Comparison of ENCODE assay signal across 11 cellular contexts in genomic region chr1:202623075-202623474, GRCh38.
A peak's percentile ranks its signal among the peaks of the same experiment; 100 is the strongest.
DNase-seq lines count a peak whose midpoint lies in the region; ATAC-seq and TF ChIP-seq lines count a peak whose summit lies in the region.
"Had no signal": no experiment of that assay in that cellular context is flagged by ENCODE, and none has a peak within 500 bp of the region (broad histone marks: within the 10 kb centered on the region; RNA-seq: fewer than 3 reads in every experiment).

No MANE protein-coding gene starts in this region.

- no peak overlapping the region for H3K4me3 ChIP-seq in BLaER1 treated with 17β-estradiol and CSF1 and Interleukin-3, amounts not matched to agents 10 nM and 100 nM
- no peak overlapping the region for H3K4me3 ChIP-seq in fibroblast of mammary gland (ENCODE audit: control insufficient read depth, low read depth, low read length)
- no peak overlapping the region for H3K4me3 ChIP-seq in neuronal stem cell (ENCODE audit: low read length in 2 of 2)

- peak overlapping the region; percentile 30 for H2BK12ac ChIP-seq in neuronal stem cell (ENCODE audit: low read length)

- peak overlapping the region; percentile 97 for H2AK5ac ChIP-seq in neuronal stem cell (ENCODE audit: low read depth, low read length)

- H2AFZ ChIP-seq in neuronal stem cell (ENCODE audit: low read length) = no peak overlapping the region

- H2BK120ac ChIP-seq in neuronal stem cell (ENCODE audit: low read depth, low read length) = peak overlapping the region; percentile 94

- H3K14ac ChIP-seq in neuronal stem cell (ENCODE audit: low read length) = no peak overlapping the region

- no peak for ATAC-seq in HG03354 (IDR thresholded peaks at IDR 0.05; ENCODE audit: poor library complexity, severe bottlenecking, unreplicated experiment)
- ATAC-seq: activated T-helper 17 cell treated with anti-CD3 and anti-CD28 coated beads, Interleukin-2, amount 50 U/mL, for 72 hours; natural killer cell treated with Interleukin-12 subunit alpha and Interleukin-12 subunit beta and Interleukin-15 and Interleukin-18, amount 100 ng/mL, for 72 hours had no signal

- no peak overlapping the region for H4K91ac ChIP-seq in neuronal stem cell (ENCODE audit: low read depth, low read length, poor library complexity)

- no CpG with 5 or more reads among the region's 7 CpGs for WGBS in neuronal stem cell (ENCODE audit: extremely low coverage in 2 of 2, insufficient read length in 2 of 2, insufficient replicate concordance in 1 of 2), 2 donors

- peak; percentile 43 for DNase-seq in NCI-H82 treated with DMSO at 0.1 percent for 48 hours (lab: John Stamatoyannopoulos, UW; ENCODE audit: unreplicated experiment)
- DNase-seq in fibroblast of mammary gland (ENCODE audit: low read depth) = peak; percentile 58
- DNase-seq in neuronal stem cell (ENCODE audit: low spot score) = no peak
- no peak for DNase-seq in activated T-cell treated with anti-CD3 and anti-CD28 coated beads, Interleukin-2, amount 50 U/mL, for 48 hours
- no peak for DNase-seq in activated CD4-positive, alpha-beta T cell treated with anti-CD3 and anti-CD28 coated beads, Interleukin-2, amount 50 U/mL, for 1 hour
- no peak for DNase-seq in NAMALWA (ENCODE audit: low spot score)
- DNase-seq: CD8-positive, alpha-beta memory T cell had no signal

- no peak for TF ChIP-seq CTCF in fibroblast of mammary gland (conservative IDR thresholded peaks at IDR 0.05; ENCODE audit: control insufficient read depth, insufficient read depth, low read depth, low read length)

- H2BK5ac ChIP-seq in neuronal stem cell (ENCODE audit: low read length) = peak overlapping the region; percentile 39

- peaks cover 27 to 75% (median 66%) of the 10 kb centered on the region in 10 experiments for H3K4me1 ChIP-seq in BLaER1 treated with 17β-estradiol and CSF1 and Interleukin-3, amounts not matched to agents 10 nM and 100 nM
- H3K4me1 ChIP-seq in neuronal stem cell (ENCODE audit: control insufficient read depth in 2 of 2, insufficient read depth in 1 of 2, low read depth in 1 of 2, low read length in 2 of 2) = peaks cover 4 to 17% of the 10 kb centered on the region in 2 donors

- peaks cover 0 to 98% (median 0%) of the 10 kb centered on the region in 11 experiments; a peak in 11 of 22 replicates for H3K27me3 ChIP-seq in BLaER1 treated with 17β-estradiol and CSF1 and Interleukin-3, amounts not matched to agents 10 nM and 100 nM
- H3K27me3 ChIP-seq in neuronal stem cell (ENCODE audit: control insufficient read depth in 3 of 3, insufficient read depth in 3 of 3, low read depth in 1 of 3, low read length in 3 of 3) = peaks cover 0 to 10% (median 7%) of the 10 kb centered on the region in 3 experiments

- no peaks in the 10 kb centered on the region for H3K36me3 ChIP-seq in BLaER1 treated with 17β-estradiol and CSF1 and Interleukin-3, amounts not matched to agents 10 nM and 100 nM
- H3K36me3 ChIP-seq in neuronal stem cell (replicated peaks in 1 of 2; ENCODE audit: control insufficient read depth in 2 of 2, insufficient read depth in 2 of 2, low read length in 2 of 2) = peaks cover 0 to 5% of the 10 kb centered on the region in 2 donors

- no peak overlapping the region for H3K4ac ChIP-seq in neuronal stem cell (ENCODE audit: low read length)

- H3K23ac ChIP-seq in neuronal stem cell (ENCODE audit: low read depth, low read length, poor library complexity) = no peak overlapping the region

- no peaks in the 10 kb centered on the region for H3K9me3 ChIP-seq in BLaER1 treated with 17β-estradiol and CSF1 and Interleukin-3, amounts not matched to agents 10 nM and 100 nM (replicated peaks in 1 of 11)
- H3K9me3 ChIP-seq in neuronal stem cell (replicated peaks in 1 of 2; ENCODE audit: control insufficient read depth in 2 of 2, insufficient read depth in 1 of 2, low read depth in 1 of 2, low read length in 2 of 2) = peaks cover 0 to 5% of the 10 kb centered on the region in 2 donors

- peak overlapping the region; percentile 85 for H2BK15ac ChIP-seq in neuronal stem cell (ENCODE audit: low read length)

- peaks cover 0 to 88% (median 5%) of the 10 kb centered on the region in 11 experiments; a peak in 13 of 22 replicates for H4K20me1 ChIP-seq in BLaER1 treated with 17β-estradiol and CSF1 and Interleukin-3, amounts not matched to agents 10 nM and 100 nM

- peak overlapping the region; percentile 57 to 87 (median 82) for H3K4me2 ChIP-seq in BLaER1 treated with 17β-estradiol and CSF1 and Interleukin-3, amounts not matched to agents 10 nM and 100 nM
- no peak overlapping the region for H3K4me2 ChIP-seq in neuronal stem cell (ENCODE audit: insufficient read depth, low read length, poor library complexity, severe bottlenecking)

- H3K79me1 ChIP-seq in neuronal stem cell (ENCODE audit: low read depth, low read length) = peaks cover 5% of the 10 kb centered on the region

- peak overlapping the region in 3 of 11 experiments; percentile 44 to 54 (median 50); a peak in 3 of 22 replicates for H3K9ac ChIP-seq in BLaER1 treated with 17β-estradiol and CSF1 and Interleukin-3, amounts not matched to agents 10 nM and 100 nM
- H3K9ac ChIP-seq in neuronal stem cell (ENCODE audit: low read depth, low read length, poor library complexity) = no peak overlapping the region

- peak overlapping the region; percentile 65 for H3K18ac ChIP-seq in neuronal stem cell (ENCODE audit: low read length)

- no peak overlapping the region for H4K8ac ChIP-seq in neuronal stem cell (ENCODE audit: low read depth, low read length)

- peak overlapping the region in 4 of 11 experiments; percentile 6 to 62 (median 26); a peak in 6 of 22 replicates for H3K27ac ChIP-seq in BLaER1 treated with 17β-estradiol and CSF1 and Interleukin-3, amounts not matched to agents 10 nM and 100 nM
- no peak overlapping the region for H3K27ac ChIP-seq in neuronal stem cell (replicated peaks; ENCODE audit: low read length)

Comparison
In these comparisons a context has a peak if more than half of its experiments do, and no peak if none do; other contexts are left out.
1. DNase-seq: peak in NCI-H82 treated with DMSO at 0.1 percent for 48 hours (single experiment) and fibroblast of mammary gland (single experiment); none in neuronal stem cell (single experiment), activated T-cell treated with anti-CD3 and anti-CD28 coated beads, Interleukin-2, amount 50 U/mL, for 48 hours (0 of 2), activated CD4-positive, alpha-beta T cell treated with anti-CD3 and anti-CD28 coated beads, Interleukin-2, amount 50 U/mL, for 1 hour (single experiment) and NAMALWA (single experiment).